Comparison of ENCODE assay signal across 10 cellular contexts in the genomic region with DNA sequence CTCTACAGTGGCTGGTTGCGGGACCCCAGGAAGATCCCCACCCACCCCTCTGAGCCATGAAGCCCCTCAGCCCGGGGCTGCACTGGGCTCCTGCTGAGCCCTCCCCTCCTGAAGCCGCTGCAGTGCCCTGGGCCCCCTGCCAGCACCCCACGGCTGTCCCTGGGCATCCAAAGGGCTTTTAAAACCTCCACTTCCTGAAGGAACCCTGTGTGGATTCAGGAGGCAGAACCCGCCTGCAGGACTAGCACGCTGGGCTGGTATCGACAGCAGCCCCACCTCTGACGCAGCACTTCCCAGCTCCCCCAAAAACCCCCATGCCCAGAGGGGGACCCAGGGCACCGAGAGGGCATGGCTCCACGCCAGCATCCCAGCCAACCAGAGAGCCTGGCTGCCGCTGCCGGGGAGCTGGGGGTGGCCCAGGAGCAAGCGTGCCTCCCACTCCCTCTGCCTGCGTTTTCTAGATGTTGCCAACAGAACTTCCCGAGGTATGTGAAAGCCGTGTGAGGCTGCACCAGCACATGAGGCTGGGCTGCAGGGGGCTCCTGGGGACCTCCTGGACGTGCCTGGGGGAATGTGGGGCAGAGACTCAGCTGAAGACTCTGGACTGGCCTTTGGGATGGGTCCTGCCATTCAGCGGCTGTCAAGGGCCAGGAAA. TPM values are rescaled to one million over a fixed set of nuclear protein-coding genes. Genes with fewer than 3 reads are reported as not detected.
DNase-seq lines count a peak whose midpoint lies in the region; ATAC-seq and TF ChIP-seq lines count a peak whose summit lies in the region.
"Had no signal": no experiment of that assay in that cellular context is flagged by ENCODE, and none has a peak within 500 bp of the region (broad histone marks: within the 10 kb centered on the region; RNA-seq: fewer than 3 reads in every experiment).

No MANE protein-coding gene starts in this region.

- intact Hi-C loops in head of caudate nucleus (cut with DNase I) (no loop called here), psoas muscle (cut with DNase I) (no loop called here)

- H3K9me3 ChIP-seq in psoas muscle = no peaks in the 10 kb centered on the region

- TF ChIP-seq CTCF in psoas muscle (IDR thresholded peaks at IDR 0.05) = no peak
- TF ChIP-seq CTCF in GM10248 (IDR thresholded peaks at IDR 0.05; ENCODE audit: control extremely low read depth, extremely low read depth, low read depth, missing control alignments) = no peak

- H3K27me3 ChIP-seq in psoas muscle (ENCODE audit: insufficient read depth in 3 of 3, low read length in 2 of 3) = no peaks in the 10 kb centered on the region

- CTCF ChIA-PET in GM10248 (lab: Yijun Ruan, JAX) = no interaction called here

- DNase-seq in D341Med (ENCODE audit: low spot score) (peak; percentile 23), head of caudate nucleus (peak; percentile 24 to 90 (median 72)), psoas muscle (peak; percentile 25 to 64), NCI-H146 (lab: John Stamatoyannopoulos, UW) (no peak), GM10248 (ENCODE audit: extremely low spot score) (no peak)
- peak; percentile 43 for DNase-seq in activated CD8-positive, alpha-beta memory T cell treated with anti-CD3 and anti-CD28 coated beads, Interleukin-2, amount 50 U/mL, for 48 hours
- DNase-seq in stimulated activated CD4-positive, alpha-beta T cell treated with anti-CD3 and anti-CD28 coated beads, Interleukin-2, amount 100 ng/mL, for 24 hours = no peak
- DNase-seq: SHP77 treated with DMSO at 0.1 percent for 48 hours had no signal

- no peak overlapping the region for H3K4me3 ChIP-seq in psoas muscle

- H3K36me3 ChIP-seq in psoas muscle (ENCODE audit: insufficient read depth in 1 of 2, low read depth in 1 of 2) = peaks cover 0 to 71% of the 10 kb centered on the region in 2 donors

- ATAC-seq in psoas muscle (peak in 2 of 4 donors; percentile 10 to 33), HG03108 (IDR thresholded peaks at IDR 0.05; ENCODE audit: unreplicated experiment) (no peak)
- ATAC-seq: CD8-positive, alpha-beta T cell had no signal

- H3K4me1 ChIP-seq in psoas muscle = peaks cover 59% of the 10 kb centered on the region

- peak overlapping the region; percentile 60 for H3K27ac ChIP-seq in psoas muscle

- 23 to 37% (median 28%) methylated on average over 18 of the region's 18 CpGs for WGBS in psoas muscle, 3 donors

- POLR2A ChIA-PET in GM10248 (lab: Yijun Ruan, JAX) = no interaction called here

RNA-seq across cellular contexts. Expression of gene MXD4, which starts 6.3 kb away (rescaled TPM):
- 10 to 100 TPM; 18.8 to 36.7 (median 35.3) TPM for total RNA-seq in psoas muscle
- polyA plus RNA-seq in psoas muscle = 10 to 100 TPM; 15.4 to 29.9 (median 23.3) TPM

RNA-seq across cellular contexts. Expression of gene HAUS3, which starts 13.7 kb away (rescaled TPM):
- 1 to 10 TPM; 4.2 to 7.4 (median 5.1) TPM for total RNA-seq in psoas muscle
- polyA plus RNA-seq in psoas muscle = 10 to 100 TPM in 1 of 3 donors, 1 to 10 TPM in 2; 5.3 to 16.1 (median 5.8) TPM

RNA-seq across cellular contexts. Expression of gene POLN, which starts 13.7 kb away (rescaled TPM):
- 1 to 10 TPM in 3 of 4 donors, under 1 TPM in 1; 0.84 to 3.0 (median 1.8) TPM for total RNA-seq in psoas muscle
- polyA plus RNA-seq in psoas muscle = under 1 TPM; 0.44 to 0.95 (median 0.80) TPM

Comparison
In these comparisons a context has a peak if more than half of its experiments do, and no peak if none do; other contexts are left out.
1. DNase-seq: peak in D341Med (single experiment), activated CD8-positive, alpha-beta memory T cell treated with anti-CD3 and anti-CD28 coated beads, Interleukin-2, amount 50 U/mL, for 48 hours (single experiment), head of caudate nucleus (42 of 42) and psoas muscle (2 of 2); none in stimulated activated CD4-positive, alpha-beta T cell treated with anti-CD3 and anti-CD28 coated beads, Interleukin-2, amount 100 ng/mL, for 24 hours (0 of 2), NCI-H146 (single experiment) and GM10248 (single experiment).